1 cellular context compared by ENCODE assay signal in the genomic region with DNA sequence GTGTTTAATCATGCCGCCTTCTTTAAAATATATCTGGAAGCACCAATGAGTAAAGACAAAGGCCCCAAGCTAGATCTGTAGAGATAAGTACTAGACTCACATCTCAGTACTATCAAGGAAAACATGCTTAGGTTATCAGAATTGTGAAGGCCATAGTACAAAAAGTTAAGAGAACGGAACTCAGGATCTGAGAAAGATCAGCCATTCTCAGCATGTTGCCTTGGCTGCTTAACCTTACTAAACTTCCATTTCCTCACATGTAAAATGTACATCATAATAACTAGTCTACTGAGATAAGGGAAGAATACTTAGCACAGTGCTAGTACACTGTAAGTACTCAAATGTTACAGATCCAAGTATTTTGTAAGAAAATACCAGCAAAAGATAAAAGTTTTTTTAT.
TF ChIP-seq lines count a peak whose summit lies in the region.

No MANE protein-coding gene starts in this region.

TF ChIP-seq in HepG2, 621 proteins besides CTCF, POLR2A, EP300 and RAD21:
- TF ChIP-seq ZNF878 (CRISPR knock-in tag; IDR thresholded peaks at IDR 0.05) (no peak), ZNF264 (CRISPR knock-in tag; IDR thresholded peaks at IDR 0.05) (no peak), ZNF550 (CRISPR knock-in tag; IDR thresholded peaks at IDR 0.05; ENCODE audit: borderline replicate concordance) (no peak), POLR2AphosphoS5 (IDR thresholded peaks at IDR 0.05; ENCODE audit: low read depth, low read length) (peak; percentile 24; the same call in 1 of the 2 replicates), GLI4 (CRISPR knock-in tag; IDR thresholded peaks at IDR 0.05; ENCODE audit: borderline replicate concordance) (no peak), ZKSCAN1 (IDR thresholded peaks at IDR 0.05; ENCODE audit: low read length) (no peak), ZSCAN21 (CRISPR knock-in tag; IDR thresholded peaks at IDR 0.05; ENCODE audit: borderline replicate concordance) (no peak)
- TF ChIP-seq, protein P1, sequence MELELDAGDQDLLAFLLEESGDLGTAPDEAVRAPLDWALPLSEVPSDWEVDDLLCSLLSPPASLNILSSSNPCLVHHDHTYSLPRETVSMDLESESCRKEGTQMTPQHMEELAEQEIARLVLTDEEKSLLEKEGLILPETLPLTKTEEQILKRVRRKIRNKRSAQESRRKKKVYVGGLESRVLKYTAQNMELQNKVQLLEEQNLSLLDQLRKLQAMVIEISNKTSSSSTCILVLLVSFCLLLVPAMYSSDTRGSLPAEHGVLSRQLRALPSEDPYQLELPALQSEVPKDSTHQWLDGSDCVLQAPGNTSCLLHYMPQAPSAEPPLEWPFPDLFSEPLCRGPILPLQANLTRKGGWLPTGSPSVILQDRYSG (CRISPR knock-in tag; IDR thresholded peaks at IDR 0.05), result no peak
